ENCODE assay signal across 8 cellular contexts in the genomic region with DNA sequence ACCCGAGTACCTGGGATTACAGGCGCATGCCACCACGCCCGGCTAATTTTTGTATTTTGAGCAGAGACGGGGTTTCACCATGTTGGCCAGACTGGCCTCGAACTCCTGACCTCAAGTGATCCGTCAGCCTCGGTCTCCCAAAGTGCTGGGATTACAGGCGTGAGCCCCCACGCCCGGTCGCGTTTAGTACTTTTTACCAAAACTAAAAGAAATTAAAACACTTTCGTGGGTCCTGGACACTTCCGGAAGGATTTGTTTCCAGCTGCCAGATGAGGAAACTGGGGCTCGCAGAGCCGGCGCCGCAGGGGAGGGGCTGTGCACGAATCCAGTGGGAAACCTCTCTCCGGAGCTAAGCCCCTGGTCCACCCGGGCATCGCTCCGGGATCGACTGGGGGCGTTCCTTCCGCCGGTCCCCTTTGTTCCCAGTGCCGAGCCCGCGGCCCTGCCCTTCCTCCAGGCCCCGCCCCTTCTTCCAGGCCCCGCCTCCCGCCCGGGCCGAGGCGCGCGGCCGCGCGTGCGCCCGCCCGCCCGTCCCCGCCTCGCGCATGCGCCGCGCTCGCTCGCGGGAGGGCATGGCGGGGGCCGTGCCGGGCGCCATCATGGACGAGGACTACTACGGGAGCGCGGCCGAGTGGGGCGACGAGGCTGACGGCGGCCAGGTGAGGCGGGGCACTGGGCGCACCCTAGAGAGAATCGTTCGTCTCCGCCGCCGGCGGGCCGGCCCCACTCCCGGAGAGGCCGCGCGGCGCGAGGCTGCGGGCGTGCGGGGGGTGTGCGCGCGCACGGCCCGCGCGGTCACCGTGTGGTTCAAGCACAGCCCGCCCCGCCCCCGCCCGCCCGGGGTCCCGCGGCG. TPM values are rescaled to one million over a fixed set of nuclear protein-coding genes. Genes with fewer than 3 reads are reported as not detected.
DNase-seq lines count a peak whose midpoint lies in the region; ATAC-seq and TF ChIP-seq lines count a peak whose summit lies in the region.

A gene with protein sequence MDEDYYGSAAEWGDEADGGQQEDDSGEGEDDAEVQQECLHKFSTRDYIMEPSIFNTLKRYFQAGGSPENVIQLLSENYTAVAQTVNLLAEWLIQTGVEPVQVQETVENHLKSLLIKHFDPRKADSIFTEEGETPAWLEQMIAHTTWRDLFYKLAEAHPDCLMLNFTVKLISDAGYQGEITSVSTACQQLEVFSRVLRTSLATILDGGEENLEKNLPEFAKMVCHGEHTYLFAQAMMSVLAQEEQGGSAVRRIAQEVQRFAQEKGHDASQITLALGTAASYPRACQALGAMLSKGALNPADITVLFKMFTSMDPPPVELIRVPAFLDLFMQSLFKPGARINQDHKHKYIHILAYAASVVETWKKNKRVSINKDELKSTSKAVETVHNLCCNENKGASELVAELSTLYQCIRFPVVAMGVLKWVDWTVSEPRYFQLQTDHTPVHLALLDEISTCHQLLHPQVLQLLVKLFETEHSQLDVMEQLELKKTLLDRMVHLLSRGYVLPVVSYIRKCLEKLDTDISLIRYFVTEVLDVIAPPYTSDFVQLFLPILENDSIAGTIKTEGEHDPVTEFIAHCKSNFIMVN (plus strand): TSS at position 546 of the 853 bp plus-strand sequence. CDS start 54 bp downstream, at position 600.

- peak within 1 kb of the TSS; percentile 91 to 97 (median 94) for H3K4me3 Mint-ChIP-seq in CD4-positive, alpha-beta memory T cell
- H3K4me3 Mint-ChIP-seq in activated CD8-positive, alpha-beta memory T cell treated with anti-CD3 and anti-CD28 coated beads, Interleukin-2, amount 10 ng/mL, durations not matched to agents 7 days and 5 days = peak within 1 kb of the TSS; percentile 88
- H3K4me3 Mint-ChIP-seq in endodermal cell = peak within 1 kb of the TSS; percentile 79

- TF ChIP-seq CTCF in endodermal cell (conservative IDR thresholded peaks at IDR 0.05) = no peak

- no peaks in the 10 kb centered on the region for H3K27me3 ChIP-seq in CD4-positive, alpha-beta memory T cell (ENCODE audit: insufficient read depth, low read length)
- no peaks in the 10 kb centered on the region for H3K27me3 ChIP-seq in endodermal cell (ENCODE audit: control insufficient read depth, insufficient read depth, low read length, poor library complexity, severe bottlenecking)

- peak within 1 kb of the TSS; percentile 72 to 97 (median 93) for H3K27ac Mint-ChIP-seq in CD4-positive, alpha-beta memory T cell
- H3K27ac Mint-ChIP-seq in activated CD8-positive, alpha-beta memory T cell treated with anti-CD3 and anti-CD28 coated beads, Interleukin-2, amount 10 ng/mL, durations not matched to agents 7 days and 5 days = peak within 1 kb of the TSS; percentile 86
- peak within 1 kb of the TSS; percentile 92 for H3K27ac Mint-ChIP-seq in endodermal cell

- H3K9me3 Mint-ChIP-seq in CD4-positive, alpha-beta memory T cell = peaks cover 0 to 13% (median 7%) of the 10 kb centered on the region in 8 donors
- no peaks in the 10 kb centered on the region for H3K9me3 Mint-ChIP-seq in activated CD8-positive, alpha-beta memory T cell treated with anti-CD3 and anti-CD28 coated beads, Interleukin-2, amount 10 ng/mL, durations not matched to agents 7 days and 5 days (ENCODE audit: low read depth)
- H3K9me3 Mint-ChIP-seq in endodermal cell = peaks cover 3% of the 10 kb centered on the region

- no peaks in the 10 kb centered on the region for H3K27me3 Mint-ChIP-seq in CD4-positive, alpha-beta memory T cell
- H3K27me3 Mint-ChIP-seq in activated CD8-positive, alpha-beta memory T cell treated with anti-CD3 and anti-CD28 coated beads, Interleukin-2, amount 10 ng/mL, durations not matched to agents 7 days and 5 days = no peaks in the 10 kb centered on the region
- H3K27me3 Mint-ChIP-seq in endodermal cell (ENCODE audit: insufficient read depth) = no peaks in the 10 kb centered on the region

- CTCF ChIA-PET in CD4-positive, alpha-beta memory T cell (lab: Charles Lee; ENCODE audit: partially characterized antibody) = interaction anchor here (0.6 to 1.7 kb wide), 3 partner anchors 16 to 140 kb away, joined by 3 to 4 read pairs (median 3); no protein-coding TSS in a partner anchor
- CTCF ChIA-PET in activated CD8-positive, alpha-beta memory T cell treated with anti-CD3 and anti-CD28 coated beads, Interleukin-2, amount 10 ng/mL, durations not matched to agents 7 days and 5 days (lab: Charles Lee) = interaction anchor here (0.8 to 1.5 kb wide), 2 partner anchors 73 to 330 kb away, joined by 4 to 5 read pairs; partner anchors contain the start of gene STX16

- H3K4me1 ChIP-seq in CD4-positive, alpha-beta memory T cell (ENCODE audit: insufficient read depth, low read length) = peaks cover 41% of the 10 kb centered on the region
- H3K4me1 ChIP-seq in endodermal cell (ENCODE audit: control insufficient read depth, insufficient read depth, low read length) = no peaks in the 10 kb centered on the region

- peak; percentile 84 to 90 (median 88) for DNase-seq in CD4-positive, alpha-beta memory T cell
- DNase-seq in HS-27A (ENCODE audit: low read depth) = peak; percentile 39
- DNase-seq in NOMO-1 treated with DMSO at 0.1 percent for 48 hours (lab: John Stamatoyannopoulos, UW; ENCODE audit: unreplicated experiment) = peak; percentile 68
- peak; percentile 90 for DNase-seq in activated CD8-positive, alpha-beta memory T cell treated with anti-CD3 and anti-CD28 coated beads, Interleukin-2, amount 10 ng/mL, durations not matched to agents 7 days and 5 days
- peak; percentile 96 for DNase-seq in endodermal cell
- DNase-seq in mesenteric fat pad (ENCODE audit: low spot score) = peak; percentile 96
- DNase-seq in stimulated activated CD8-positive, alpha-beta memory T cell treated with anti-CD3 and anti-CD28 coated beads, Interleukin-15, amount 100 ng/mL, for 1 hour (ENCODE audit: low read depth) = peak; percentile 76

- H3K4me3 ChIP-seq in CD4-positive, alpha-beta memory T cell (ENCODE audit: low read length in 2 of 2) = peak within 1 kb of the TSS; percentile 82 to 95
- peak within 1 kb of the TSS; percentile 98 for H3K4me3 ChIP-seq in endodermal cell (ENCODE audit: low read length)

- WGBS in endodermal cell (ENCODE audit: insufficient coverage in 1 of 2, insufficient read length in 1 of 2), 2 experiments = 12 to 58% methylated on average over 16 to 102 of the region's 102 CpGs

- H3K36me3 Mint-ChIP-seq in CD4-positive, alpha-beta memory T cell = peaks cover 0 to 12% of the 10 kb centered on the region in 2 donors
- H3K36me3 Mint-ChIP-seq in activated CD8-positive, alpha-beta memory T cell treated with anti-CD3 and anti-CD28 coated beads, Interleukin-2, amount 10 ng/mL, durations not matched to agents 7 days and 5 days = peaks cover 20% of the 10 kb centered on the region
- H3K36me3 Mint-ChIP-seq in endodermal cell (ENCODE audit: low read depth) = peaks cover 9% of the 10 kb centered on the region

- H3K27ac ChIP-seq in CD4-positive, alpha-beta memory T cell (ENCODE audit: low read depth, low read length) = peak within 1 kb of the TSS; percentile 66
- peak within 1 kb of the TSS; percentile 57 for H3K27ac ChIP-seq in endodermal cell (ENCODE audit: low read depth, low read length)

- POLR2A ChIA-PET in CD4-positive, alpha-beta memory T cell (lab: Charles Lee; ENCODE audit: partially characterized antibody) = interaction anchor here (0.7 to 5.0 kb wide), 7 partner anchors 10 to 328 kb away, joined by 3 to 39 read pairs (median 4); partner anchors contain the start of gene ATP5F1E

- peaks cover 28 to 39% (median 33%) of the 10 kb centered on the region in 4 donors for H3K4me1 Mint-ChIP-seq in CD4-positive, alpha-beta memory T cell
- peaks cover 38% of the 10 kb centered on the region for H3K4me1 Mint-ChIP-seq in activated CD8-positive, alpha-beta memory T cell treated with anti-CD3 and anti-CD28 coated beads, Interleukin-2, amount 10 ng/mL, durations not matched to agents 7 days and 5 days
- H3K4me1 Mint-ChIP-seq in endodermal cell = peaks cover 32% of the 10 kb centered on the region

- peak; percentile 76 for ATAC-seq in GM19463 (IDR thresholded peaks at IDR 0.05; ENCODE audit: unreplicated experiment)
- ATAC-seq in activated CD8-positive, alpha-beta memory T cell treated with anti-CD3 and anti-CD28 coated beads, Interleukin-2, amount 10 ng/mL, durations not matched to agents 7 days and 5 days = peak; percentile 87

- H3K9ac ChIP-seq in endodermal cell (ENCODE audit: extremely low read depth, low read length, poor library complexity, severe bottlenecking) = peak within 1 kb of the TSS; percentile 75

- peaks cover 3% of the 10 kb centered on the region for H3K36me3 ChIP-seq in CD4-positive, alpha-beta memory T cell (ENCODE audit: insufficient read depth, low read length)
- H3K36me3 ChIP-seq in endodermal cell (ENCODE audit: control insufficient read depth, insufficient read depth, low read length) = peaks cover 9% of the 10 kb centered on the region

- intact Hi-C loops in CD4-positive, alpha-beta memory T cell (cut with micrococcal nuclease) = loop anchor here (1.0 to 5.0 kb wide), 5 partner anchors 26 to 329 kb away; partner anchors contain the start of genes ATP5F1E, CTSZ and STX16

- peaks cover 0 to 4% of the 10 kb centered on the region in 2 donors for H3K9me3 ChIP-seq in CD4-positive, alpha-beta memory T cell (ENCODE audit: control insufficient read depth in 1 of 2, low read length in 2 of 2)
- peaks cover 4% of the 10 kb centered on the region for H3K9me3 ChIP-seq in endodermal cell (ENCODE audit: control insufficient read depth, low read length)

RNA-seq across cellular contexts. Expression of the gene that starts here (rescaled TPM):
- total RNA-seq in CD4-positive, alpha-beta memory T cell = 10 to 100 TPM; 77.6 to 93.3 TPM
- polyA plus RNA-seq in CD4-positive, alpha-beta memory T cell = 10 to 100 TPM; 72.6 to 88.0 TPM
- 10 to 100 TPM; 71.2 to 86.2 TPM for total RNA-seq in activated CD8-positive, alpha-beta memory T cell treated with anti-CD3 and anti-CD28 coated beads, Interleukin-2, amount 10 ng/mL, durations not matched to agents 7 days and 5 days
- total RNA-seq in endodermal cell (10 to 100 TPM; 66.6 to 72.5 TPM), mesenteric fat pad (43.9 TPM)
- 126 TPM for polyA plus RNA-seq in endodermal cell (2013, experiment 1 of 2)
- 112 TPM for polyA plus RNA-seq in endodermal cell (2013, experiment 2 of 2)

Comparison
In these comparisons a context has a peak if more than half of its experiments do, and no peak if none do; other contexts are left out.
1. Peak in every context shown above with its lines: DNase-seq, ATAC-seq, H3K4me3 ChIP-seq and H3K27ac ChIP-seq.
2. DNase-seq: peak in every context shown above with its lines; median percentile 96 in endodermal cell; 96 in mesenteric fat pad; 90 in activated CD8-positive, alpha-beta memory T cell treated with anti-CD3 and anti-CD28 coated beads, Interleukin-2, amount 10 ng/mL, durations not matched to agents 7 days and 5 days; 88 in CD4-positive, alpha-beta memory T cell; 76 in stimulated activated CD8-positive, alpha-beta memory T cell treated with anti-CD3 and anti-CD28 coated beads, Interleukin-15, amount 100 ng/mL, for 1 hour; 68 in NOMO-1 treated with DMSO at 0.1 percent for 48 hours; 39 in HS-27A.